In the genomic region with DNA sequence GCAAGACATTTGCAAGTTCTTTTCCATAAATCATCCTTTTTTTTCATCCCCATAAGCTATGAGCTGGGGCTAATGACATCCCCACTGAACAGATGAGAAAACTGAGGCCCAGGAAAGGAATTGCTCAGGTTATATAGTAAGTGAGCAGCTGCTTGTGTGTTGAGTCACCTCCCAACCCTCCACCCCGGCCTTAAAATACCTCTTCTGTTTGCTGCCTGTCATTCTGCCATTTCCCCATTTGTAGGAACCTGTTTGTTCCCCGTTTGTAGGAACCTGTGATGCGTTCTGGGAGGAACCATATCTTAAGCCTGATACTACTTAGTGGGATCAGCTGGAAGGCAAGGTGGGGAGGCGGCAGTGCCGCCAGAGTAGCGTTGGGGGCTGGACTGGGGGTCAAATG, we compare ENCODE assay signal across 2 cellular contexts. TPM values are rescaled to one million over a fixed set of nuclear protein-coding genes. Genes with fewer than 3 reads are reported as not detected.
"Had no signal": no experiment of that assay in that cellular context is flagged by ENCODE, and none has a peak within 500 bp of the region (broad histone marks: within the 10 kb centered on the region; RNA-seq: fewer than 3 reads in every experiment).

No MANE protein-coding gene starts in this region.

RNA-seq across cellular contexts. Expression of gene ABCC6, which starts 15.4 kb away (rescaled TPM):
- total RNA-seq: naive thymus-derived CD8-positive, alpha-beta T cell had no signal
- polyA plus RNA-seq: neural cell had no signal
